7 cellular contexts compared by ENCODE assay signal in genomic region chr18:3454365-3455089, GRCh38. TPM values are rescaled to one million over a fixed set of nuclear protein-coding genes. Genes with fewer than 3 reads are reported as not detected.
DNase-seq lines count a peak whose midpoint lies in the region; ATAC-seq and TF ChIP-seq lines count a peak whose summit lies in the region.

No MANE protein-coding gene starts in this region.

- H3K4me1 ChIP-seq in HCT116 (ENCODE audit: control insufficient read depth in 1 of 2, insufficient read depth in 2 of 2, low read length in 2 of 2) (peaks cover 36 to 72% of the 10 kb centered on the region in 2 experiments), right lobe of liver (peaks cover 0 to 38% (median 10%) of the 10 kb centered on the region in 4 donors), transverse colon (peaks cover 32 to 63% (median 46%) of the 10 kb centered on the region in 4 donors)

- intact Hi-C loops in HCT116 (cut with micrococcal nuclease) (loop anchor here (2.0 kb wide), 2 partner anchors 140 to 172 kb away; no protein-coding TSS in a partner anchor), right lobe of liver (cut with DNase I) (loop anchor here (10.0 kb wide), 2 partner anchors 140 to 210 kb away; no protein-coding TSS in a partner anchor), transverse colon (cut with DNase I; ENCODE audit: low total_unique reads) (loop anchor here (5.0 to 10.0 kb wide), 2 partner anchors 170 to 213 kb away; no protein-coding TSS in a partner anchor)

- H3K4me2 ChIP-seq in HCT116 (ENCODE audit: low read length), result peak overlapping the region; percentile 87

- ATAC-seq in HCT116 (no peak), right lobe of liver (peak; percentile 11 to 17 (median 14)), HG03139 (IDR thresholded peaks at IDR 0.05; ENCODE audit: unreplicated experiment) (no peak)

- TF ChIP-seq POLR2A in HCT116 (IDR thresholded peaks at IDR 0.05; ENCODE audit: borderline replicate concordance, extremely low read depth, insufficient read depth, insufficient read length) (no peak), right lobe of liver (IDR thresholded peaks at IDR 0.05) (no peak), transverse colon (IDR thresholded peaks at IDR 0.05) (no peak)

- no peaks in the 10 kb centered on the region for H3K9me2 ChIP-seq in HCT116 (ENCODE audit: insufficient read depth)

- peaks cover 95% of the 10 kb centered on the region for H3K79me2 ChIP-seq in HCT116 (ENCODE audit: insufficient read depth, low read length)

- H3K9ac ChIP-seq in HCT116 (ENCODE audit: low read length), result peak overlapping the region; percentile 79

- peak in 2 of 3 experiments; percentile 63 to 68; a peak in 4 of 6 replicates for TF ChIP-seq CTCF in HCT116 (IDR thresholded peaks at IDR 0.05 in 2 of 3, conservative IDR thresholded peaks at IDR 0.05 in 1 of 3; ENCODE audit: borderline replicate concordance in 1 of 3, insufficient read depth in 1 of 3, low read depth in 2 of 3, low read length in 2 of 3)
- peak; percentile 69 for TF ChIP-seq CTCF in cardiac fibroblast (IDR thresholded peaks at IDR 0.05; ENCODE audit: low read depth, low read length)
- peak; percentile 67 to 82 (median 72) for TF ChIP-seq CTCF in right lobe of liver (IDR thresholded peaks at IDR 0.05)
- TF ChIP-seq CTCF in transverse colon (IDR thresholded peaks at IDR 0.05), result peak; percentile 54 to 83 (median 66)

- WGBS in right lobe of liver (ENCODE audit: insufficient coverage, low coverage, low lambda C conversion rate, missing lambda C conversion rate), result 0% methylated on average over 4 of the region's 4 CpGs
- WGBS in transverse colon (ENCODE audit: low coverage in 1 of 2), 2 donors, result 0 to 1% methylated on average over 4 of the region's 4 CpGs

- peak; percentile 31 for DNase-seq in DMS 273 treated with DMSO at 0.1 percent for 48 hours (lab: John Stamatoyannopoulos, UW)
- DNase-seq in HCT116 (ENCODE audit: low read depth, low spot score), result no peak
- peak; percentile 80 to 83 for DNase-seq in cardiac fibroblast (ENCODE audit: low read depth in 2 of 2)
- peak in 1 of 3 donors; percentile 58 for DNase-seq in right lobe of liver
- peak; percentile 39 for DNase-seq in transverse colon

- POLR2A ChIA-PET in HCT116 (lab: Charles Lee), result interaction anchor here (0.7 to 3.9 kb wide), 7 partner anchors 36 to 212 kb away, joined by 3 to 22 read pairs (median 4); no protein-coding TSS in a partner anchor

- RAD21 ChIA-PET in HCT116 (lab: Charles Lee; ENCODE audit: low non-redundant PET in 1 of 2, low total read pairs in 2 of 2, uncharacterized antibody in 2 of 2, unreplicated experiment in 2 of 2), result interaction anchor here in 1 of 2 experiments (0.6 kb wide), 1 partner anchor 158 kb away, joined by 3 read pairs; no protein-coding TSS in a partner anchor

- no TSS peak for BruUV-seq in HCT116 (replicated peaks; lab: Mats Ljungman, UMichigan)

- H3K27me3 ChIP-seq in HCT116 (ENCODE audit: insufficient read depth, low read length) (no peaks in the 10 kb centered on the region), right lobe of liver (no peaks in the 10 kb centered on the region), transverse colon (no peaks in the 10 kb centered on the region)

- H3K9me3 ChIP-seq in HCT116 (ENCODE audit: control insufficient read depth in 1 of 2, insufficient read depth in 1 of 2, low read depth in 1 of 2, low read length in 2 of 2) (no peaks in the 10 kb centered on the region), right lobe of liver (no peaks in the 10 kb centered on the region), transverse colon (no peaks in the 10 kb centered on the region)

- TF ChIP-seq EP300 in transverse colon (IDR thresholded peaks at IDR 0.05; ENCODE audit: low read depth), result no peak

- in situ Hi-C loops in transverse colon (cut with MboI; ENCODE audit: low pct_ligation_motif_present in 1 of 4, low pct_unique_long_range_greater_than_20kb in 1 of 4, low sequenced_read_pairs in 3 of 4), result loop anchor here (5.0 to 25.0 kb wide), 5 partner anchors 133 to 170 kb away; no protein-coding TSS in a partner anchor

- TF ChIP-seq RAD21 in HCT116 (IDR thresholded peaks at IDR 0.05; ENCODE audit: low read depth), result no peak

- peaks cover 24% of the 10 kb centered on the region; the same call in 1 of the 2 replicates for H4K20me1 ChIP-seq in HCT116 (ENCODE audit: insufficient read depth)

- H3K4me3 ChIP-seq in HCT116 (replicated peaks in 1 of 2; ENCODE audit: low read depth in 1 of 2, low read length in 2 of 2), result peak overlapping the region; percentile 78 to 85
- H3K4me3 ChIP-seq in cardiac fibroblast (replicated peaks in 1 of 2; ENCODE audit: low read depth in 2 of 2, low read length in 2 of 2), result peak overlapping the region; percentile 6 to 39
- peak overlapping the region; percentile 73 to 79 (median 74) for H3K4me3 ChIP-seq in right lobe of liver
- peak overlapping the region; percentile 5 to 87 (median 76) for H3K4me3 ChIP-seq in transverse colon

- H2AFZ ChIP-seq in HCT116 (ENCODE audit: low read depth, low read length, poor library complexity, severe bottlenecking), result no peak overlapping the region

- H3K27ac ChIP-seq in HCT116 (ENCODE audit: low read depth, low read length), result peak overlapping the region; percentile 90; the same call in 1 of the 2 replicates
- H3K27ac ChIP-seq in right lobe of liver, result peak overlapping the region; percentile 99
- H3K27ac ChIP-seq in transverse colon, result peak overlapping the region; percentile 98 to 99 (median 99)

- H3K36me3 ChIP-seq in HCT116 (ENCODE audit: control insufficient read depth in 1 of 2, insufficient read depth in 2 of 2, low read length in 2 of 2) (peaks cover 35 to 68% of the 10 kb centered on the region in 2 experiments), right lobe of liver (peaks cover 0 to 11% (median 1%) of the 10 kb centered on the region in 4 donors), transverse colon (peaks cover 0 to 8% (median 0%) of the 10 kb centered on the region in 4 donors)

- CTCF ChIA-PET in HCT116 (lab: Charles Lee), result interaction anchor here (0.7 to 1.9 kb wide), 13 partner anchors 9 to 212 kb away, joined by 3 to 8 read pairs (median 3); no protein-coding TSS in a partner anchor

TF ChIP-seq in HCT116, 20 proteins besides CTCF, POLR2A, EP300 and RAD21:
- TF ChIP-seq POLR2AphosphoS5 (IDR thresholded peaks at IDR 0.05; ENCODE audit: low read depth, low read length) (peak; percentile 34; the same call in 1 of the 2 replicates), TCF7L2 (IDR thresholded peaks at IDR 0.05; ENCODE audit: borderline replicate concordance, extremely low read depth, insufficient read depth, insufficient read length) (no peak)

TF ChIP-seq in PFSK-1, 5 proteins besides CTCF, POLR2A, EP300 and RAD21:
- TF ChIP-seq SIN3A (IDR thresholded peaks at IDR 0.05; ENCODE audit: borderline replicate concordance, insufficient read depth, low read length), result 0 out of 2 replicates have a peak, but pooled peaks have one; percentile 34
- TF ChIP-seq POLR2AphosphoS5 (IDR thresholded peaks at IDR 0.05; ENCODE audit: low read depth, low read length), result no peak
- no peak for TF ChIP-seq TAF1 (IDR thresholded peaks at IDR 0.05; ENCODE audit: borderline replicate concordance, insufficient read depth, low read length)

RNA-seq across cellular contexts. Expression of gene TGIF1, which starts 4.6 kb away (rescaled TPM):
- total RNA-seq in HCT116 (2021; ENCODE audit: unreplicated experiment), result 242 TPM
- 199 and 245 TPM in 2 replicates for polyA plus RNA-seq in HCT116 (2012)
- polyA plus RNA-seq in PFSK-1 (2012; ENCODE audit: insufficient read length, low read depth), result 41.2 TPM
- 10 to 100 TPM; 11.3 to 41.4 (median 22.3) TPM for total RNA-seq in right lobe of liver
- total RNA-seq in transverse colon, result 100 to 1,000 TPM in 1 of 4 donors, 10 to 100 TPM in 3; 23.2 to 166 (median 53.3) TPM

Comparison
In these comparisons a context has a peak if more than half of its experiments do, and no peak if none do; other contexts are left out.
1. ATAC-seq: peak in right lobe of liver (4 of 4); none in HCT116 (single experiment) and HG03139 (single experiment).
2. H3K4me3 ChIP-seq: peak in every context shown above with its lines; median percentile 82 in HCT116; 76 in transverse colon; 74 in right lobe of liver; 22 in cardiac fibroblast.
3. Peak in every context shown above with its lines, with median percentiles within 50 percentile points of each other: H3K27ac ChIP-seq and CTCF ChIP-seq.